16 cellular contexts compared by ENCODE assay signal in genomic region chr12:32146074-32146873, GRCh38.
DNase-seq lines count a peak whose midpoint lies in the region; ATAC-seq, FAIRE-seq and TF ChIP-seq lines count a peak whose summit lies in the region.
"Had no signal": no experiment of that assay in that cellular context is flagged by ENCODE, and none has a peak within 500 bp of the region (broad histone marks: within the 10 kb centered on the region; RNA-seq: fewer than 3 reads in every experiment).

No MANE protein-coding gene starts in this region.

- ATAC-seq in GM18909 (IDR thresholded peaks at IDR 0.05; ENCODE audit: poor library complexity, unreplicated experiment) (peak; percentile 80), HG02588 (IDR thresholded peaks at IDR 0.05; ENCODE audit: unreplicated experiment) (peak; percentile 77), HG03442 (IDR thresholded peaks at IDR 0.05; ENCODE audit: unreplicated experiment) (peak; percentile 89)
- ATAC-seq: activated T-helper 17 cell treated with anti-CD3 and anti-CD28 coated beads, Interleukin-2, amount 50 U/mL, for 72 hours; left colon had no signal

- DNase-seq in D721Med (ENCODE audit: insufficient read length, low spot score), result no peak
- no peak for DNase-seq in activated CD4-positive, alpha-beta T cell treated with anti-CD3 and anti-CD28 coated beads, Interleukin-2, amount 50 U/mL, for 4 hours
- no peak for DNase-seq in NCI-H1436 treated with DMSO at 0.1 percent for 48 hours (lab: John Stamatoyannopoulos, UW)
- DNase-seq in urothelium cell line (ENCODE audit: low spot score), result no peak
- no peak for DNase-seq in stimulated activated CD4-positive, alpha-beta T cell treated with anti-CD3 and anti-CD28 coated beads, Interleukin-1b, Interleukin-23, amount 100 ng/mL, for 48 hours
- DNase-seq: activated CD4-positive, alpha-beta T cell treated with anti-CD3 and anti-CD28 coated beads, Interleukin-2, amount 10 ng/mL, durations not matched to agents 24 days and 14 days; glutamatergic neuron; KG1; left colon; NCI-H187 treated with DMSO at 0.1 percent for 48 hours; upper lobe of left lung had no signal

- FAIRE-seq in D721Med (lab: Jason Lieb, UNC) (peak; percentile 29), urothelium cell line (lab: Jason Lieb, UNC) (no peak)
- FAIRE-seq: endometrium had no signal

- no peak for TF ChIP-seq CTCF in D721Med (IDR thresholded peaks at IDR 0.05; ENCODE audit: insufficient read depth, missing control alignments)
